In genomic region chr22:25205847-25206246, GRCh38 we compare ENCODE assay signal across 33 cellular contexts. TPM values are rescaled to one million over a fixed set of nuclear protein-coding genes. Genes with fewer than 3 reads are reported as not detected.
"Had no signal": no experiment of that assay in that cellular context is flagged by ENCODE, and none has a peak within 500 bp of the region (broad histone marks: within the 10 kb centered on the region; RNA-seq: fewer than 3 reads in every experiment).

No MANE protein-coding gene starts in this region.

- H3K36me3 ChIP-seq: colonic mucosa, gastrocnemius medialis, left lung had no signal

- H3K27ac ChIP-seq: colonic mucosa, epithelial cell of prostate, esophagus squamous epithelium, gastrocnemius medialis, heart right ventricle, left lung, lower lobe of right lung had no signal

- H3K27me3 ChIP-seq: colonic mucosa, esophagus squamous epithelium, gastrocnemius medialis, left lung had no signal

- H3K4me1 Mint-ChIP-seq: endodermal cell, mesothelial cell of epicardium, naive B cell had no signal

- H3K36me3 Mint-ChIP-seq: mesothelial cell of epicardium, naive B cell had no signal

- H3K4me3 Mint-ChIP-seq: dendritic cell treated with granulocyte-macrophage colony-stimulating factor and Interleukin-4, amounts not matched to agents 40 ng/mL and 50 ng/mL, for 4 days; effector memory CD8-positive, alpha-beta T cell; endodermal cell; mesothelial cell of epicardium; naive B cell had no signal

- ATAC-seq: effector memory CD8-positive, alpha-beta T cell; esophagus mucosa; gastrocnemius medialis; heart right ventricle; left cardiac atrium; left lung; left ventricle myocardium superior; lower lobe of right lung; mucosa of descending colon had no signal

- H3K27me3 Mint-ChIP-seq: dendritic cell treated with granulocyte-macrophage colony-stimulating factor and Interleukin-4, amounts not matched to agents 40 ng/mL and 50 ng/mL, for 4 days had no signal

- DNase-seq: colonic mucosa; cortex of kidney; effector CD8-positive, alpha-beta T cell; effector memory CD8-positive, alpha-beta T cell; endodermal cell; erythroblast; esophagus squamous epithelium; foreskin fibroblast; foreskin melanocyte; gastrocnemius medialis; glutamatergic neuron; head of caudate nucleus; heart right ventricle; hippocampal formation; left cardiac atrium; left lung; left ventricle myocardium superior; lower lobe of right lung; mesenchymal stem cell; mucosa of descending colon; naive B cell had no signal

- H3K4me1 ChIP-seq: colonic mucosa, esophagus squamous epithelium, gastrocnemius medialis, left lung, lower lobe of right lung had no signal

- FAIRE-seq: endometrium, islet of Langerhans, keratinocyte had no signal

- H3K9me3 Mint-ChIP-seq: dendritic cell treated with granulocyte-macrophage colony-stimulating factor and Interleukin-4, amounts not matched to agents 40 ng/mL and 50 ng/mL, for 4 days; effector memory CD8-positive, alpha-beta T cell; endodermal cell; mesothelial cell of epicardium had no signal

- H3K4me3 ChIP-seq: colonic mucosa, esophagus squamous epithelium, gastrocnemius medialis, heart right ventricle, left lung, lower lobe of right lung, mucosa of descending colon had no signal

- H3K9me3 ChIP-seq: colonic mucosa, esophagus squamous epithelium, gastrocnemius medialis, heart right ventricle, left lung, lower lobe of right lung, mucosa of descending colon had no signal

- H3K27ac Mint-ChIP-seq: dendritic cell treated with granulocyte-macrophage colony-stimulating factor and Interleukin-4, amounts not matched to agents 40 ng/mL and 50 ng/mL, for 4 days; effector memory CD8-positive, alpha-beta T cell; endodermal cell; mesothelial cell of epicardium; naive B cell had no signal

RNA-seq across cellular contexts. Expression of gene CRYBB3, which starts 6.2 kb away (rescaled TPM):
- total RNA-seq: dermis microvascular lymphatic vessel endothelial cell, esophagus squamous epithelium, gastrocnemius medialis, kidney epithelial cell, left cardiac atrium, left ventricle myocardium superior, mesenteric fat pad, myocyte had no signal
- polyA plus RNA-seq: keratinocyte had no signal

RNA-seq across cellular contexts. Expression of gene CRYBB2, which starts 13.6 kb away (rescaled TPM):
- total RNA-seq: colonic mucosa, dermis microvascular lymphatic vessel endothelial cell, endodermal cell, esophagus mucosa, esophagus squamous epithelium, gastrocnemius medialis, heart right ventricle, kidney epithelial cell, left lung, left ventricle myocardium superior, lower lobe of right lung, lung microvascular endothelial cell, mesenteric fat pad, mesothelial cell of epicardium, myocyte had no signal
